ENCODE assay signal across 9 cellular contexts in the genomic region with DNA sequence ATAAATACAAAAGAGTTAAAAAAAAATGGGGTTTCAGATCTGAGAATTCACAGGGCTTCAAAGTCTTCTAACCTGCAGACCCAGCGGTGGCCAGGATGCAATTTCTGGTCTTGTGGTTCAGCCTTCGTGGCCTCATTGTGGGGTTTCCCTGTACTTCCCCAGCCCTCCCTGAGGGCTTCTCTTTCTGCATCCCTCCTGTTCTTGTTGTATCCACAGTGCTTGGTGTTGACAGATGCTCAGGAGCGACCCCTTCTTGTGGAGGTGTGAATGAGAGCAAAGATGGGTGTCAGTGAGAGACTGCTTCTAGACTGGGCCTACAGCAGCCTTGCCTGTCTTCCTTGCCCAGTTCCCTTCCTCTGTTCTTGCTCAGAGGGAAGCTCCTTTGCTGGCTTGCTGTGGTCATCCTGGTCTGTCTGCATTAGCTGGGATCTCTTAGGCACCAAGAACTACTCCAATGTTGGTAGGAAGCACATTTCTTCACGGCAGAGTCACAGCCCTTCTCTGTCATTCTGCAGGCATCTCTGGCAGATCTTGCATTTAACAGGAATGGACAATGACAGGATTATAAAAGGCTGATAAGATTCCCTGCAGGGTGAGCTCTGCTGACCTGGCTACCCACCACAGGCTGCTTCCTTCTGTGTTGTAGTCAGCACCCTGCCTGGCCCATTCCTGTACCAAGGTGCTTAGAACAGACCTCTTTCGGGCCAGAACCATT.
DNase-seq lines count a peak whose midpoint lies in the region; TF ChIP-seq lines count a peak whose summit lies in the region.
"Had no signal": no experiment of that assay in that cellular context is flagged by ENCODE, and none has a peak within 500 bp of the region (broad histone marks: within the 10 kb centered on the region; RNA-seq: fewer than 3 reads in every experiment).

No MANE protein-coding gene starts in this region.

- no peaks in the 10 kb centered on the region for H3F3A ChIP-seq in MM.1S (ENCODE audit: insufficient read depth, low read length)

- H2AFZ ChIP-seq in MM.1S (ENCODE audit: low read length) (no peak overlapping the region), mammary epithelial cell (ENCODE audit: low read depth, low read length) (no peak overlapping the region)

- H3K9me2 ChIP-seq in MM.1S (replicated peaks; ENCODE audit: insufficient read depth, low read length), result no peaks in the 10 kb centered on the region

- dilution Hi-C loops in mammary epithelial cell (cut with HindIII; ENCODE audit: low sequenced_read_pairs), result no loop called here

- H3K27ac Mint-ChIP-seq in progenitor cell of endocrine pancreas, result no peak overlapping the region
- H3K27ac Mint-ChIP-seq: immature natural killer cell had no signal

- DNase-seq in DMS53 (lab: John Stamatoyannopoulos, UW), result peak; percentile 39
- DNase-seq in GM20000 (ENCODE audit: low spot score), result peak; percentile 67
- DNase-seq in MM.1S, result peak; percentile 8
- peak; percentile 35 for DNase-seq in mammary epithelial cell
- no peak for DNase-seq in progenitor cell of endocrine pancreas (ENCODE audit: low spot score, unreplicated experiment)
- DNase-seq in DMS79 treated with DMSO at 0.1 percent for 48 hours (lab: John Stamatoyannopoulos, UW), result no peak
- no peak for DNase-seq in NCI-H510A treated with DMSO at 0.1 percent for 48 hours (lab: John Stamatoyannopoulos, UW)
- DNase-seq in sigmoid colon, result no peak

- H3K9ac ChIP-seq in MM.1S (ENCODE audit: low read length) (no peak overlapping the region), mammary epithelial cell (ENCODE audit: insufficient read depth, low read length) (no peak overlapping the region)

- H4K20me1 ChIP-seq in MM.1S (ENCODE audit: insufficient read depth, low read length) (no peaks in the 10 kb centered on the region), mammary epithelial cell (ENCODE audit: insufficient read depth, low read length) (no peaks in the 10 kb centered on the region)

- H3K4me1 ChIP-seq in MM.1S (ENCODE audit: low read length), result no peaks in the 10 kb centered on the region
- no peaks in the 10 kb centered on the region for H3K4me1 ChIP-seq in mammary epithelial cell (ENCODE audit: insufficient read depth, low read length)
- H3K4me1 ChIP-seq in sigmoid colon, result peaks cover 0 to 23% (median 11%) of the 10 kb centered on the region in 4 donors

- intact Hi-C loops in mammary epithelial cell (cut with micrococcal nuclease), result no loop called here
- intact Hi-C loops in sigmoid colon (cut with DNase I), result no loop called here

- TF ChIP-seq EP300 in sigmoid colon (IDR thresholded peaks at IDR 0.05), result no peak

- H3K36me3 Mint-ChIP-seq in progenitor cell of endocrine pancreas (ENCODE audit: insufficient read depth), result no peaks in the 10 kb centered on the region
- H3K36me3 Mint-ChIP-seq: immature natural killer cell had no signal

- TF ChIP-seq CTCF in GM20000 (IDR thresholded peaks at IDR 0.05; ENCODE audit: extremely low read depth, missing control alignments), result peak; percentile 22
- TF ChIP-seq CTCF in MM.1S (IDR thresholded peaks at IDR 0.05; ENCODE audit: low read length), result no peak
- peak; percentile 14 to 41 for TF ChIP-seq CTCF in mammary epithelial cell (conservative IDR thresholded peaks at IDR 0.05 in 1 of 2, IDR thresholded peaks at IDR 0.05 in 1 of 2; ENCODE audit: extremely low read depth in 1 of 2, insufficient read depth in 1 of 2, low read depth in 1 of 2, low read length in 2 of 2)
- peak; percentile 36 for TF ChIP-seq CTCF in progenitor cell of endocrine pancreas (IDR thresholded peaks at IDR 0.05; ENCODE audit: unreplicated experiment)
- TF ChIP-seq CTCF in sigmoid colon (IDR thresholded peaks at IDR 0.05), result no peak

- H3K27ac ChIP-seq in MM.1S (ENCODE audit: low read length) (no peak overlapping the region), mammary epithelial cell (ENCODE audit: insufficient read depth, low read depth, low read length) (no peak overlapping the region), sigmoid colon (no peak overlapping the region)

- H3K4me1 Mint-ChIP-seq in progenitor cell of endocrine pancreas (ENCODE audit: low read depth), result peaks cover 16% of the 10 kb centered on the region
- H3K4me1 Mint-ChIP-seq: immature natural killer cell had no signal

- H3K4me2 ChIP-seq in MM.1S (ENCODE audit: low read depth, low read length) (no peak overlapping the region), mammary epithelial cell (ENCODE audit: insufficient read depth, low read depth, low read length) (no peak overlapping the region)

- H3K27me3 ChIP-seq in MM.1S (replicated peaks; ENCODE audit: insufficient read depth, low read length) (no peaks in the 10 kb centered on the region), mammary epithelial cell (ENCODE audit: insufficient read depth, low read length) (no peaks in the 10 kb centered on the region), sigmoid colon (no peaks in the 10 kb centered on the region)

- H3K27me3 Mint-ChIP-seq in progenitor cell of endocrine pancreas, result no peaks in the 10 kb centered on the region

- no TSS peak for BruUV-seq in mammary epithelial cell (replicated peaks; lab: Mats Ljungman, UMichigan)

- TF ChIP-seq POLR2A in sigmoid colon (IDR thresholded peaks at IDR 0.05), result no peak

- no peaks in the 10 kb centered on the region for H3K79me2 ChIP-seq in MM.1S (ENCODE audit: low read length)
- no peaks in the 10 kb centered on the region for H3K79me2 ChIP-seq in mammary epithelial cell (ENCODE audit: insufficient read depth, low read length)

- H3K4me3 ChIP-seq in MM.1S (ENCODE audit: low read length) (no peak overlapping the region), mammary epithelial cell (replicated peaks in 1 of 3; ENCODE audit: insufficient read depth in 1 of 3, low read depth in 2 of 3, low read length in 3 of 3) (no peak overlapping the region), sigmoid colon (no peak overlapping the region)

- in situ Hi-C loops in mammary epithelial cell (cut with MboI; ENCODE audit: low sequenced_read_pairs in 2 of 2), result no loop called here

- CTCF ChIA-PET in mammary epithelial cell (lab: Charles Lee; ENCODE audit: low non-redundant PET), result no interaction called here

- no peak overlapping the region for H3K4me3 Mint-ChIP-seq in progenitor cell of endocrine pancreas (ENCODE audit: low read depth)
- H3K4me3 Mint-ChIP-seq: immature natural killer cell had no signal

- no peaks in the 10 kb centered on the region for H3K9me3 ChIP-seq in MM.1S (replicated peaks; ENCODE audit: insufficient read depth, low read length)
- no peaks in the 10 kb centered on the region for H3K9me3 ChIP-seq in mammary epithelial cell (replicated peaks; ENCODE audit: insufficient read depth, low read length)
- no peaks in the 10 kb centered on the region for H3K9me3 ChIP-seq in sigmoid colon

- WGBS in mammary epithelial cell (ENCODE audit: low coverage, missing lambda C conversion rate), result 68% methylated on average over 5 of the region's 5 CpGs
- 58 to 61% methylated on average over 5 of the region's 5 CpGs for WGBS in sigmoid colon, 2 donors

- H3K9me3 Mint-ChIP-seq in progenitor cell of endocrine pancreas (ENCODE audit: low read depth), result no peaks in the 10 kb centered on the region
- H3K9me3 Mint-ChIP-seq: immature natural killer cell had no signal

- H3K36me3 ChIP-seq in MM.1S (replicated peaks; ENCODE audit: insufficient read depth, low read length) (no peaks in the 10 kb centered on the region), mammary epithelial cell (ENCODE audit: insufficient read depth, low read length) (no peaks in the 10 kb centered on the region), sigmoid colon (no peaks in the 10 kb centered on the region)

Comparison
In these comparisons a context has a peak if more than half of its experiments do, and no peak if none do; other contexts are left out.
1. DNase-seq: peak in DMS53 (single experiment), GM20000 (single experiment), MM.1S (single experiment) and mammary epithelial cell (single experiment); none in progenitor cell of endocrine pancreas (single experiment), DMS79 treated with DMSO at 0.1 percent for 48 hours (single experiment), NCI-H510A treated with DMSO at 0.1 percent for 48 hours (single experiment) and sigmoid colon (single experiment).
2. CTCF ChIP-seq: peak in GM20000 (single experiment), mammary epithelial cell (2 of 2) and progenitor cell of endocrine pancreas (single experiment); none in MM.1S (single experiment) and sigmoid colon (0 of 4).